14 cellular contexts compared by ENCODE assay signal in genomic region chr15:54979949-54980348, GRCh38.
DNase-seq lines count a peak whose midpoint lies in the region.
"Had no signal": no experiment of that assay in that cellular context is flagged by ENCODE, and none has a peak within 500 bp of the region (broad histone marks: within the 10 kb centered on the region; RNA-seq: fewer than 3 reads in every experiment).

No MANE protein-coding gene starts in this region.

- no peaks in the 10 kb centered on the region for H3K79me2 ChIP-seq in trophoblast cell (ENCODE audit: control insufficient read depth, insufficient read depth, low read length, poor library complexity)

- H3K23ac ChIP-seq in trophoblast cell (ENCODE audit: low read length): no peak overlapping the region

- H3K4me3 Mint-ChIP-seq in T-helper 2 cell treated with Interferon-gamma antibody and Interleukin-4, amounts not matched to agents 5 μg/mL and 100 μg/mL, for 36 hours: no peak overlapping the region
- H3K4me3 Mint-ChIP-seq: CD4-positive, alpha-beta memory T cell had no signal

- no peaks in the 10 kb centered on the region for H3K4me1 Mint-ChIP-seq in T-helper 2 cell treated with Interferon-gamma antibody and Interleukin-4, amounts not matched to agents 5 μg/mL and 100 μg/mL, for 36 hours (ENCODE audit: low read depth)
- H3K4me1 Mint-ChIP-seq: CD4-positive, alpha-beta memory T cell had no signal

- H3K4me1 ChIP-seq in trophoblast cell (ENCODE audit: control insufficient read depth in 1 of 2, insufficient read depth in 2 of 2, low read length in 2 of 2): no peaks in the 10 kb centered on the region
- H3K4me1 ChIP-seq: HAP-1 had no signal

- H3K79me1 ChIP-seq in trophoblast cell (ENCODE audit: low read length): no peaks in the 10 kb centered on the region

- no peak overlapping the region for H3K18ac ChIP-seq in trophoblast cell (ENCODE audit: low read length)

- no peaks in the 10 kb centered on the region for H3K36me3 Mint-ChIP-seq in T-helper 2 cell treated with Interferon-gamma antibody and Interleukin-4, amounts not matched to agents 5 μg/mL and 100 μg/mL, for 36 hours (ENCODE audit: low read depth)
- H3K36me3 Mint-ChIP-seq: CD4-positive, alpha-beta memory T cell had no signal

- H3K27ac Mint-ChIP-seq in T-helper 2 cell treated with Interferon-gamma antibody and Interleukin-4, amounts not matched to agents 5 μg/mL and 100 μg/mL, for 36 hours: no peak overlapping the region
- H3K27ac Mint-ChIP-seq: CD4-positive, alpha-beta memory T cell had no signal

- H2AK5ac ChIP-seq in trophoblast cell (ENCODE audit: low read length): no peak overlapping the region

- no peak overlapping the region for H4K12ac ChIP-seq in trophoblast cell (ENCODE audit: low read depth, low read length)

- H3K9me3 ChIP-seq in trophoblast cell (ENCODE audit: insufficient read depth, low read depth, low read length): no peaks in the 10 kb centered on the region
- H3K9me3 ChIP-seq: HAP-1 had no signal

- H2BK12ac ChIP-seq in trophoblast cell (ENCODE audit: low read length): no peak overlapping the region

- H2AFZ ChIP-seq in trophoblast cell (ENCODE audit: insufficient read depth, low read length, poor library complexity): no peak overlapping the region

- H3K4me3 ChIP-seq in H7 (ENCODE audit: insufficient read depth, low read depth, low read length): no peak overlapping the region
- H3K4me3 ChIP-seq in trophoblast cell (ENCODE audit: low read depth, low read length): no peak overlapping the region
- H3K4me3 ChIP-seq: HAP-1 had no signal

- WGBS in trophoblast cell (ENCODE audit: extremely low coverage, insufficient coverage, insufficient read length): no CpG with 5 or more reads among the region's 4 CpGs

- DNase-seq in NCI-H526 (lab: John Stamatoyannopoulos, UW): peak; percentile 10 to 23
- DNase-seq in NCI-H526 treated with DMSO at 0.1 percent for 48 hours (lab: John Stamatoyannopoulos, UW): no peak
- DNase-seq in H7: peak; percentile 28
- peak; percentile 14 for DNase-seq in iPS-NIHi11 (ENCODE audit: low spot score)
- DNase-seq in trophoblast cell: peak; percentile 7 to 68
- no peak for DNase-seq in T-helper 2 cell treated with Interferon-gamma antibody and Interleukin-4, amounts not matched to agents 5 μg/mL and 100 μg/mL, for 36 hours (ENCODE audit: low spot score)
- DNase-seq in activated gamma-delta T cell (lab: John Stamatoyannopoulos, UW): no peak
- DNase-seq in effector CD4-positive, alpha-beta T cell: no peak
- DNase-seq: ACHN; CD4-positive, alpha-beta memory T cell; DMS79; GOT3 had no signal

- H4K91ac ChIP-seq in trophoblast cell (ENCODE audit: low read depth, low read length): no peak overlapping the region

- H4K8ac ChIP-seq in trophoblast cell (ENCODE audit: low read depth, low read length): no peak overlapping the region

- no peak overlapping the region for H2BK120ac ChIP-seq in trophoblast cell (ENCODE audit: insufficient read depth, low read length, poor library complexity)

- H3K9ac ChIP-seq in trophoblast cell (ENCODE audit: low read length): no peak overlapping the region

- H3K27me3 ChIP-seq in H7 (ENCODE audit: control insufficient read depth, insufficient read depth, low read length): no peaks in the 10 kb centered on the region
- H3K27me3 ChIP-seq in trophoblast cell (ENCODE audit: insufficient read depth, low read length): no peaks in the 10 kb centered on the region

- H3K27ac ChIP-seq in trophoblast cell (ENCODE audit: low read depth, low read length): no peak overlapping the region
- H3K27ac ChIP-seq: C4-2B had no signal

- no peak overlapping the region for H2BK5ac ChIP-seq in trophoblast cell (ENCODE audit: low read depth, low read length, poor library complexity)

- no peaks in the 10 kb centered on the region for H3K9me3 Mint-ChIP-seq in T-helper 2 cell treated with Interferon-gamma antibody and Interleukin-4, amounts not matched to agents 5 μg/mL and 100 μg/mL, for 36 hours

- no peak overlapping the region for H3K4me2 ChIP-seq in trophoblast cell (ENCODE audit: low read length)

- H3K36me3 ChIP-seq in H7 (replicated peaks; ENCODE audit: control insufficient read depth, insufficient read depth, low read length) (no peaks in the 10 kb centered on the region), trophoblast cell (ENCODE audit: control insufficient read depth in 1 of 2, insufficient read depth in 2 of 2, low read length in 2 of 2) (no peaks in the 10 kb centered on the region)
- H3K36me3 ChIP-seq: HAP-1 had no signal

- no peaks in the 10 kb centered on the region for H3K27me3 Mint-ChIP-seq in T-helper 2 cell treated with Interferon-gamma antibody and Interleukin-4, amounts not matched to agents 5 μg/mL and 100 μg/mL, for 36 hours (ENCODE audit: low read depth)

- no peak overlapping the region for H3K4ac ChIP-seq in trophoblast cell (ENCODE audit: low read depth, low read length)

- H3K14ac ChIP-seq in trophoblast cell (ENCODE audit: low read length): no peak overlapping the region

Comparison
In these comparisons a context has a peak if more than half of its experiments do, and no peak if none do; other contexts are left out.
1. DNase-seq: peak in NCI-H526 (2 of 2), H7 (single experiment), iPS-NIHi11 (single experiment) and trophoblast cell (2 of 2); none in NCI-H526 treated with DMSO at 0.1 percent for 48 hours (single experiment), T-helper 2 cell treated with Interferon-gamma antibody and Interleukin-4, amounts not matched to agents 5 μg/mL and 100 μg/mL, for 36 hours (single experiment), activated gamma-delta T cell (single experiment) and effector CD4-positive, alpha-beta T cell (single experiment).